8 cellular contexts compared by ENCODE assay signal in genomic region chr6:328184-328670, GRCh38. TPM values are rescaled to one million over a fixed set of nuclear protein-coding genes. Genes with fewer than 3 reads are reported as not detected.
A peak's percentile ranks its signal among the peaks of the same experiment; 100 is the strongest.
DNase-seq lines count a peak whose midpoint lies in the region; ATAC-seq, FAIRE-seq and TF ChIP-seq lines count a peak whose summit lies in the region.

No MANE protein-coding gene starts in this region.

- no peaks in the 10 kb centered on the region for H3K36me3 ChIP-seq in MG63

- DNase-seq in GM18507 (ENCODE audit: extremely low spot score, insufficient read length, low read depth) = no peak
- peak; percentile 88 for DNase-seq in MG63
- DNase-seq in fibroblast of villous mesenchyme (ENCODE audit: low read depth) = peak; percentile 88
- peak; percentile 91 for DNase-seq in stromal cell of bone marrow (ENCODE audit: low read depth)
- DNase-seq in OCI-M2 (lab: John Stamatoyannopoulos, UW; ENCODE audit: unreplicated experiment) = no peak
- DNase-seq in activated CD4-positive, alpha-beta T cell treated with anti-CD3 and anti-CD28 coated beads for 1 hour = no peak
- DNase-seq in midbrain (lab: John Stamatoyannopoulos, UW) = no peak

- H3K4me3 ChIP-seq in MG63 (no peak overlapping the region), fibroblast of villous mesenchyme (ENCODE audit: low read depth, low read length) (no peak overlapping the region)

- peak; percentile 98 for FAIRE-seq in GM18507 (lab: Jason Lieb, UNC)

- no peak for TF ChIP-seq CTCF in fibroblast of villous mesenchyme (IDR thresholded peaks at IDR 0.05; ENCODE audit: insufficient read depth, low read depth, low read length)

- H3K9me3 ChIP-seq in MG63 = no peaks in the 10 kb centered on the region

- peak; percentile 66 for ATAC-seq in GM21786 (IDR thresholded peaks at IDR 0.05; ENCODE audit: unreplicated experiment)

- H3K27me3 ChIP-seq in MG63 = no peaks in the 10 kb centered on the region

RNA-seq across cellular contexts. Expression of gene DUSP22, which starts 35.9 kb away (rescaled TPM):
- total RNA-seq in MG63 (2014; rRNA removed; shearing (Covaris generic); ENCODE audit: low replicate concordance) = 4.5 TPM in 2 replicates
- total RNA-seq in fibroblast of villous mesenchyme = 14.2 and 14.7 TPM in 2 replicates

Comparison
In these comparisons a context has a peak if more than half of its experiments do, and no peak if none do; other contexts are left out.
1. DNase-seq: peak in MG63 (single experiment), fibroblast of villous mesenchyme (single experiment) and stromal cell of bone marrow (single experiment); none in GM18507 (single experiment), OCI-M2 (single experiment), activated CD4-positive, alpha-beta T cell treated with anti-CD3 and anti-CD28 coated beads for 1 hour (single experiment) and midbrain (single experiment).